1 cellular context compared by ENCODE assay signal in the genomic region with DNA sequence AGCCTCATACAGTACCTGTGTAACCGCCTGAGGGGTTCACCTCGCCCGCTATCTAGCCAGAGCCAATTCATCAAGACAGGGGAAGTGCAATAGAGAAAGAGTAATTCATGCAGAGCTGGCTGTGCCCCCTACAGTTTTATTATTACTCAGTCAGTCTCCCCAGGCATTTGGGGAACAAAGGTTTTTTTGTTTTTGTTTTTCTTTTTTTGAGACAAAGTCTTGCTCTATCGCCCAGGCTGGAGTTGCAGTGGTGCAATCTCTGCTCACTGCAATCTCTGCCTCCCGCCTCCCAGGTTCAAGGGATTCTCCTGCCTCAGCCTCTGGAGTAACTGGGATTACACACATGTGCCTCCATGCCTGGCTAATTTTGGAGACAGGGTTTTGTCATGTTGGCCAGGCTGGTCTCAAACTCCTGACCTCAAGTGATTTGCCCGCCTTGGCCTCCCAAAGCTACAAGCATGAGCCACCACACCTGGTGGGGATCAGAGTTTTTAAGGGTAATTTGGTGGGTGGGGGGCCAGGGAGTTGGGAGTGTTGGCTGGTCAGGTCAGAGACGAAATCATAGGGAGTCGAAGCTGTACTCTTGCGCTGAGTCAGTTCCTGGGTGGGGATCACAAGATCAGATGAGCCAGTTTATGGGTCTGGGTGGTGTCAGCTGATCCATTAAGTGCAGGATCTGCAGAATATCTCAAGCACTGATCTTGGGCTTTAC.
TF ChIP-seq lines count a peak whose summit lies in the region.

No MANE protein-coding gene starts in this region.

TF ChIP-seq in HCT116, 20 proteins besides CTCF, POLR2A, EP300 and RAD21 (continued from another document):
- TF ChIP-seq, protein P1, sequence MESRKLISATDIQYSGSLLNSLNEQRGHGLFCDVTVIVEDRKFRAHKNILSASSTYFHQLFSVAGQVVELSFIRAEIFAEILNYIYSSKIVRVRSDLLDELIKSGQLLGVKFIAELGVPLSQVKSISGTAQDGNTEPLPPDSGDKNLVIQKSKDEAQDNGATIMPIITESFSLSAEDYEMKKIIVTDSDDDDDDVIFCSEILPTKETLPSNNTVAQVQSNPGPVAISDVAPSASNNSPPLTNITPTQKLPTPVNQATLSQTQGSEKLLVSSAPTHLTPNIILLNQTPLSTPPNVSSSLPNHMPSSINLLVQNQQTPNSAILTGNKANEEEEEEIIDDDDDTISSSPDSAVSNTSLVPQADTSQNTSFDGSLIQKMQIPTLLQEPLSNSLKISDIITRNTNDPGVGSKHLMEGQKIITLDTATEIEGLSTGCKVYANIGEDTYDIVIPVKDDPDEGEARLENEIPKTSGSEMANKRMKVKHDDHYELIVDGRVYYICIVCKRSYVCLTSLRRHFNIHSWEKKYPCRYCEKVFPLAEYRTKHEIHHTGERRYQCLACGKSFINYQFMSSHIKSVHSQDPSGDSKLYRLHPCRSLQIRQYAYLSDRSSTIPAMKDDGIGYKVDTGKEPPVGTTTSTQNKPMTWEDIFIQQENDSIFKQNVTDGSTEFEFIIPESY (IDR thresholded peaks at IDR 0.05; ENCODE audit: extremely low read depth, insufficient replicate concordance, low read length) = no peak
- no peak for TF ChIP-seq FOSL1 (IDR thresholded peaks at IDR 0.05; ENCODE audit: low read depth)
- no peak for TF ChIP-seq ZFX (IDR thresholded peaks at IDR 0.05)
- TF ChIP-seq EZH2 (IDR thresholded peaks at IDR 0.05) = no peak
- TF ChIP-seq SP1 (IDR thresholded peaks at IDR 0.05; ENCODE audit: low read depth) = no peak
- TF ChIP-seq, protein P2, sequence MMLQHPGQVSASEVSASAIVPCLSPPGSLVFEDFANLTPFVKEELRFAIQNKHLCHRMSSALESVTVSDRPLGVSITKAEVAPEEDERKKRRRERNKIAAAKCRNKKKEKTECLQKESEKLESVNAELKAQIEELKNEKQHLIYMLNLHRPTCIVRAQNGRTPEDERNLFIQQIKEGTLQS (IDR thresholded peaks at IDR 0.05) = no peak
- no peak for TF ChIP-seq CBX3 (IDR thresholded peaks at IDR 0.05; ENCODE audit: low read depth)
- TF ChIP-seq, protein P3, sequence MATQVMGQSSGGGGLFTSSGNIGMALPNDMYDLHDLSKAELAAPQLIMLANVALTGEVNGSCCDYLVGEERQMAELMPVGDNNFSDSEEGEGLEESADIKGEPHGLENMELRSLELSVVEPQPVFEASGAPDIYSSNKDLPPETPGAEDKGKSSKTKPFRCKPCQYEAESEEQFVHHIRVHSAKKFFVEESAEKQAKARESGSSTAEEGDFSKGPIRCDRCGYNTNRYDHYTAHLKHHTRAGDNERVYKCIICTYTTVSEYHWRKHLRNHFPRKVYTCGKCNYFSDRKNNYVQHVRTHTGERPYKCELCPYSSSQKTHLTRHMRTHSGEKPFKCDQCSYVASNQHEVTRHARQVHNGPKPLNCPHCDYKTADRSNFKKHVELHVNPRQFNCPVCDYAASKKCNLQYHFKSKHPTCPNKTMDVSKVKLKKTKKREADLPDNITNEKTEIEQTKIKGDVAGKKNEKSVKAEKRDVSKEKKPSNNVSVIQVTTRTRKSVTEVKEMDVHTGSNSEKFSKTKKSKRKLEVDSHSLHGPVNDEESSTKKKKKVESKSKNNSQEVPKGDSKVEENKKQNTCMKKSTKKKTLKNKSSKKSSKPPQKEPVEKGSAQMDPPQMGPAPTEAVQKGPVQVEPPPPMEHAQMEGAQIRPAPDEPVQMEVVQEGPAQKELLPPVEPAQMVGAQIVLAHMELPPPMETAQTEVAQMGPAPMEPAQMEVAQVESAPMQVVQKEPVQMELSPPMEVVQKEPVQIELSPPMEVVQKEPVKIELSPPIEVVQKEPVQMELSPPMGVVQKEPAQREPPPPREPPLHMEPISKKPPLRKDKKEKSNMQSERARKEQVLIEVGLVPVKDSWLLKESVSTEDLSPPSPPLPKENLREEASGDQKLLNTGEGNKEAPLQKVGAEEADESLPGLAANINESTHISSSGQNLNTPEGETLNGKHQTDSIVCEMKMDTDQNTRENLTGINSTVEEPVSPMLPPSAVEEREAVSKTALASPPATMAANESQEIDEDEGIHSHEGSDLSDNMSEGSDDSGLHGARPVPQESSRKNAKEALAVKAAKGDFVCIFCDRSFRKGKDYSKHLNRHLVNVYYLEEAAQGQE (IDR thresholded peaks at IDR 0.05; ENCODE audit: low read depth) = no peak
- TF ChIP-seq EGR1 (IDR thresholded peaks at IDR 0.05; ENCODE audit: low read depth) = no peak
- TF ChIP-seq POLR2AphosphoS5 (IDR thresholded peaks at IDR 0.05; ENCODE audit: low read depth, low read length) = no peak
- TF ChIP-seq ELF1 (IDR thresholded peaks at IDR 0.05; ENCODE audit: borderline replicate concordance, low read depth) = no peak
- no peak for TF ChIP-seq YY1 (IDR thresholded peaks at IDR 0.05; ENCODE audit: extremely low read depth, insufficient replicate concordance, low read depth, low read length)
- TF ChIP-seq, protein P4, sequence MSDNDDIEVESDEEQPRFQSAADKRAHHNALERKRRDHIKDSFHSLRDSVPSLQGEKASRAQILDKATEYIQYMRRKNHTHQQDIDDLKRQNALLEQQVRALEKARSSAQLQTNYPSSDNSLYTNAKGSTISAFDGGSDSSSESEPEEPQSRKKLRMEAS (IDR thresholded peaks at IDR 0.05) = no peak
